8 cellular contexts compared by ENCODE assay signal in genomic region chr21:20997633-20998455, GRCh38. TPM values are rescaled to one million over a fixed set of nuclear protein-coding genes. Genes with fewer than 3 reads are reported as not detected.
DNase-seq lines count a peak whose midpoint lies in the region; ATAC-seq and TF ChIP-seq lines count a peak whose summit lies in the region.

TSS of gene NCAM2 (plus strand) at chr21:20998409.

- H3K4me3 ChIP-seq in GM08714 (ENCODE audit: low read length), result peak within 1 kb of the TSS; percentile 44; the same call in 1 of the 2 replicates
- H3K4me3 ChIP-seq in HUES6 (ENCODE audit: low read depth, low read length), result peak within 1 kb of the TSS; percentile 86
- peak within 1 kb of the TSS; percentile 60 to 75 for H3K4me3 ChIP-seq in ascending aorta
- H3K4me3 ChIP-seq in retinal pigment epithelial cell (ENCODE audit: low read length), result peak within 1 kb of the TSS; percentile 81

- peaks cover 41% of the 10 kb centered on the region for H3K27me3 ChIP-seq in HUES6 (ENCODE audit: control insufficient read depth, insufficient read depth, low read length)
- no peaks in the 10 kb centered on the region for H3K27me3 ChIP-seq in ascending aorta

- H3K27ac ChIP-seq in HUES6 (ENCODE audit: low read depth, low read length), result no peak within 1 kb of the TSS
- no peak within 1 kb of the TSS for H3K27ac ChIP-seq in ascending aorta

- H3K4me3 Mint-ChIP-seq in T-helper 17 cell, result peak within 1 kb of the TSS; percentile 74

- H3K4me1 Mint-ChIP-seq in T-helper 17 cell, result peaks cover 7% of the 10 kb centered on the region

- intact Hi-C loops in ascending aorta (cut with DNase I), result loop anchor here (5.0 kb wide), 2 partner anchors 199 to 1794 kb away; no protein-coding TSS in a partner anchor

- TF ChIP-seq CTCF in ascending aorta (IDR thresholded peaks at IDR 0.05), result no peak
- no peak for TF ChIP-seq CTCF in retinal pigment epithelial cell (conservative IDR thresholded peaks at IDR 0.05; ENCODE audit: low read depth, low read length)

- no peaks in the 10 kb centered on the region for H3K36me3 ChIP-seq in HUES6 (ENCODE audit: control insufficient read depth, insufficient read depth, low read length)
- no peaks in the 10 kb centered on the region for H3K36me3 ChIP-seq in ascending aorta

- H3K27me3 Mint-ChIP-seq in T-helper 17 cell, result peaks cover 16% of the 10 kb centered on the region

- H3K27ac Mint-ChIP-seq in T-helper 17 cell, result no peak within 1 kb of the TSS

- H3K36me3 Mint-ChIP-seq in T-helper 17 cell (ENCODE audit: low read depth), result no peaks in the 10 kb centered on the region

- H3K9me3 ChIP-seq in HUES6 (ENCODE audit: control insufficient read depth, insufficient read depth, low read depth, low read length), result no peaks in the 10 kb centered on the region
- no peaks in the 10 kb centered on the region for H3K9me3 ChIP-seq in T-helper 17 cell (ENCODE audit: control insufficient read depth, low read length, poor library complexity, severe bottlenecking)
- H3K9me3 ChIP-seq in ascending aorta, result no peaks in the 10 kb centered on the region

- DNase-seq in T-helper 17 cell, result peak; percentile 34 to 47 (median 45)
- peak in 1 of 2 donors; percentile 73 for DNase-seq in ascending aorta (ENCODE audit: low spot score in 2 of 2)
- DNase-seq in hepatic stellate cell (ENCODE audit: low spot score), result peak; percentile 26
- DNase-seq in retinal pigment epithelial cell (ENCODE audit: low read depth), result peak; percentile 30
- DNase-seq in AML-193 (lab: John Stamatoyannopoulos, UW), result no peak

- peaks cover 5% of the 10 kb centered on the region for H3K4me1 ChIP-seq in HUES6 (ENCODE audit: control insufficient read depth, insufficient read depth, low read length)
- H3K4me1 ChIP-seq in ascending aorta, result peaks cover 8% of the 10 kb centered on the region in 2 donors

- peak within 1 kb of the TSS; percentile 58 for H3K9ac ChIP-seq in HUES6 (ENCODE audit: low read length)

- ATAC-seq in T-helper 17 cell (peak; percentile 83), HG02798 (IDR thresholded peaks at IDR 0.05; ENCODE audit: poor library complexity, unreplicated experiment) (no peak)

RNA-seq across cellular contexts. Expression of gene NCAM2, which starts in this region (rescaled TPM):
- not detected for total RNA-seq in T-helper 17 cell
- 7.2 TPM for total RNA-seq in ascending aorta

Comparison
In these comparisons a context has a peak if more than half of its experiments do, and no peak if none do; other contexts are left out.
1. Peak in DNase-seq and ATAC-seq in T-helper 17 cell; RNA of the gene not detected or under 1 TPM.
2. DNase-seq: peak in hepatic stellate cell (single experiment) and retinal pigment epithelial cell (single experiment); none in AML-193 (0 of 2).
3. Peak in every context shown above with its lines, with median percentiles within 50 percentile points of each other: H3K4me3 ChIP-seq.